ENCODE assay signal across 17 cellular contexts in genomic region chr3:193836511-193836910, GRCh38.
DNase-seq lines count a peak whose midpoint lies in the region; ATAC-seq, FAIRE-seq and TF ChIP-seq lines count a peak whose summit lies in the region.
"Had no signal": no experiment of that assay in that cellular context is flagged by ENCODE, and none has a peak within 500 bp of the region (broad histone marks: within the 10 kb centered on the region; RNA-seq: fewer than 3 reads in every experiment).

No MANE protein-coding gene starts in this region.

- no peak for TF ChIP-seq CTCF in H1 (IDR thresholded peaks at IDR 0.05; ENCODE audit: control extremely low read depth in 1 of 3, insufficient read depth in 1 of 3, low read depth in 1 of 3, low read length in 3 of 3)
- TF ChIP-seq CTCF in hepatocyte (IDR thresholded peaks at IDR 0.05; ENCODE audit: poor library complexity), result no peak
- no peak for TF ChIP-seq CTCF in stomach (IDR thresholded peaks at IDR 0.05)
- no peak for TF ChIP-seq CTCF in prostate gland (IDR thresholded peaks at IDR 0.05)

- POLR2A ChIA-PET in H1 (lab: Charles Lee; ENCODE audit: partially characterized antibody), result no interaction called here

- TF ChIP-seq EP300 in H1 (IDR thresholded peaks at IDR 0.05; ENCODE audit: borderline replicate concordance in 1 of 2, low read depth in 2 of 2, low read length in 2 of 2), result no peak
- no peak for TF ChIP-seq EP300 in stomach (IDR thresholded peaks at IDR 0.05)

- H3K36me3 ChIP-seq in H1 (ENCODE audit: control insufficient read depth in 2 of 4, insufficient read depth in 4 of 4, low read length in 3 of 4), result no peaks in the 10 kb centered on the region
- no peaks in the 10 kb centered on the region for H3K36me3 ChIP-seq in hepatocyte (replicated peaks; ENCODE audit: insufficient read depth, low read depth)
- H3K36me3 ChIP-seq in stomach, result no peaks in the 10 kb centered on the region
- H3K36me3 ChIP-seq in prostate gland, result no peaks in the 10 kb centered on the region
- H3K36me3 ChIP-seq: BLaER1 treated with 17β-estradiol and CSF1 and Interleukin-3, amounts not matched to agents 10 nM and 100 nM had no signal

- H2BK20ac ChIP-seq in H1 (ENCODE audit: low read length), result no peak overlapping the region

- no peak overlapping the region for H2BK12ac ChIP-seq in H1 (ENCODE audit: low read depth, low read length)

- no peak overlapping the region for H2BK15ac ChIP-seq in H1 (ENCODE audit: low read length)

- H3K56ac ChIP-seq in H1 (replicated peaks; ENCODE audit: insufficient read length, low read depth, low read length), result no peak overlapping the region

- H3K27me3 ChIP-seq in H1 (replicated peaks in 1 of 4; ENCODE audit: control insufficient read depth in 3 of 4, extremely low read depth in 1 of 4, insufficient read depth in 3 of 4, low read length in 3 of 4) (no peaks in the 10 kb centered on the region; a peak in 1 of 7 replicates), hepatocyte (no peaks in the 10 kb centered on the region), stomach (no peaks in the 10 kb centered on the region), prostate gland (replicated peaks; ENCODE audit: insufficient read depth) (no peaks in the 10 kb centered on the region)
- H3K27me3 ChIP-seq: BLaER1 treated with 17β-estradiol and CSF1 and Interleukin-3, amounts not matched to agents 10 nM and 100 nM had no signal

- WGBS in H1 (ENCODE audit: extremely low coverage in 1 of 2, insufficient coverage in 1 of 2, insufficient read length in 1 of 2, insufficient replicate concordance in 2 of 2, low coverage in 1 of 2, low lambda C conversion rate in 2 of 2, missing lambda C conversion rate in 1 of 2), 2 experiments, result 69% methylated on average over 1 of the region's 2 CpGs; no CpG with 5 or more reads in 1 of the 2 experiments
- WGBS in hepatocyte (ENCODE audit: low lambda C conversion rate, missing lambda C conversion rate), result 81% methylated on average over 2 of the region's 2 CpGs
- WGBS in stomach, 5 donors, result 40 to 79% (median 63%) methylated on average over 1 to 2 of the region's 2 CpGs
- 42% methylated on average over 2 of the region's 2 CpGs for WGBS in prostate gland

- H3K14ac ChIP-seq in H1 (ENCODE audit: insufficient read length), result no peak overlapping the region

- H2BK5ac ChIP-seq in H1 (ENCODE audit: low read depth, low read length), result no peak overlapping the region

- peak; percentile 15 for DNase-seq in GDM1 (lab: John Stamatoyannopoulos, UW)
- no peak for DNase-seq in H1 (ENCODE audit: low read depth in 1 of 2, low spot score in 2 of 2)
- DNase-seq in hepatocyte (ENCODE audit: low spot score), result no peak
- no peak for DNase-seq in stomach
- no peak for DNase-seq in prostate gland (ENCODE audit: low spot score)
- no peak for DNase-seq in NCI-H524 treated with DMSO at 0.1 percent for 48 hours (lab: John Stamatoyannopoulos, UW)
- no peak for DNase-seq in NCI-H748 (lab: John Stamatoyannopoulos, UW; ENCODE audit: unreplicated experiment)
- DNase-seq: ACHN; Calu3; CD4-positive, CD25-positive, alpha-beta regulatory T cell; DMS 273 treated with DMSO at 0.1 percent for 48 hours; DMS79; GM23248; H7 had no signal

- H3K27ac ChIP-seq in H1 (ENCODE audit: low read depth, low read length), result no peak overlapping the region
- H3K27ac ChIP-seq in hepatocyte, result no peak overlapping the region
- peak overlapping the region; percentile 3 to 69 (median 37) for H3K27ac ChIP-seq in stomach
- H3K27ac ChIP-seq in prostate gland, result no peak overlapping the region
- H3K27ac ChIP-seq: BLaER1 treated with 17β-estradiol and CSF1 and Interleukin-3, amounts not matched to agents 10 nM and 100 nM; GM23248 had no signal

- no peak overlapping the region for H3K4ac ChIP-seq in H1 (replicated peaks; ENCODE audit: insufficient read length, low read depth, low read length)

- CTCF ChIA-PET in H1 (lab: Charles Lee; ENCODE audit: partially characterized antibody), result interaction anchor here (0.6 to 1.9 kb wide), 6 partner anchors 56 to 479 kb away, joined by 3 to 5 read pairs (median 4); no protein-coding TSS in a partner anchor

- no peak overlapping the region for H4K91ac ChIP-seq in H1 (replicated peaks; ENCODE audit: insufficient read length, low read length)

- FAIRE-seq in H1 (lab: Jason Lieb, UNC), result no peak
- FAIRE-seq: GM12891 had no signal

- TF ChIP-seq RAD21 in H1 (IDR thresholded peaks at IDR 0.05 in 1 of 2, conservative IDR thresholded peaks at IDR 0.05 in 1 of 2; ENCODE audit: low read depth in 2 of 2, low read length in 2 of 2), result peak; percentile 26 to 44; a peak in 3 of 4 replicates

- no peak overlapping the region for H3K23ac ChIP-seq in H1 (ENCODE audit: insufficient read length)

- H4K8ac ChIP-seq in H1 (ENCODE audit: extremely low read depth, insufficient read depth, low read length), result no peak overlapping the region

- no peaks in the 10 kb centered on the region for H3K9me2 ChIP-seq in hepatocyte (replicated peaks; ENCODE audit: insufficient read depth)

- no peaks in the 10 kb centered on the region for H3K79me1 ChIP-seq in H1 (ENCODE audit: low read depth, low read length)

- no peaks in the 10 kb centered on the region for H3K9me3 ChIP-seq in H1 (ENCODE audit: insufficient read depth in 2 of 2, low read depth in 1 of 2, low read length in 1 of 2)
- H3K9me3 ChIP-seq in hepatocyte (ENCODE audit: low read depth), result no peaks in the 10 kb centered on the region
- H3K9me3 ChIP-seq in stomach, result no peaks in the 10 kb centered on the region
- H3K9me3 ChIP-seq in prostate gland, result no peaks in the 10 kb centered on the region
- H3K9me3 ChIP-seq: BLaER1 treated with 17β-estradiol and CSF1 and Interleukin-3, amounts not matched to agents 10 nM and 100 nM had no signal

- no peak overlapping the region for H3K18ac ChIP-seq in H1 (ENCODE audit: extremely low read depth, low read length)

- no peak overlapping the region for H2AK5ac ChIP-seq in H1 (ENCODE audit: low read depth, low read length)

- ATAC-seq in esophagus mucosa, result no peak

- H3K4me3 ChIP-seq in H1 (ENCODE audit: extremely low read depth in 1 of 4, insufficient read depth in 2 of 4, low read depth in 3 of 4, low read length in 4 of 4), result no peak overlapping the region
- no peak overlapping the region for H3K4me3 ChIP-seq in hepatocyte
- no peak overlapping the region for H3K4me3 ChIP-seq in stomach
- no peak overlapping the region for H3K4me3 ChIP-seq in prostate gland
- H3K4me3 ChIP-seq: BLaER1 treated with 17β-estradiol and CSF1 and Interleukin-3, amounts not matched to agents 10 nM and 100 nM; GM23248 had no signal

- H3K79me2 ChIP-seq in H1 (ENCODE audit: control insufficient read depth in 1 of 2, insufficient read depth in 2 of 2, low read length in 2 of 2), result no peaks in the 10 kb centered on the region
- H3K79me2 ChIP-seq in hepatocyte, result peaks cover 2% of the 10 kb centered on the region

- H2BK120ac ChIP-seq in H1 (replicated peaks; ENCODE audit: low read depth, low read length), result no peak overlapping the region

- no peaks in the 10 kb centered on the region for H3K23me2 ChIP-seq in H1 (ENCODE audit: low read depth, low read length)

- H3K9ac ChIP-seq in H1 (replicated peaks in 1 of 4; ENCODE audit: extremely low read depth in 1 of 4, low read depth in 3 of 4, low read length in 3 of 4), result no peak overlapping the region
- H3K9ac ChIP-seq: BLaER1 treated with 17β-estradiol and CSF1 and Interleukin-3, amounts not matched to agents 10 nM and 100 nM; GM23248 had no signal

- TF ChIP-seq POLR2A in H1 (IDR thresholded peaks at IDR 0.05; ENCODE audit: control extremely low read depth in 1 of 2, low read depth in 2 of 2, low read length in 2 of 2) (no peak), stomach (IDR thresholded peaks at IDR 0.05) (no peak), prostate gland (IDR thresholded peaks at IDR 0.05) (no peak)

- no peak overlapping the region for H2AFZ ChIP-seq in H1 (ENCODE audit: low read length)
- H2AFZ ChIP-seq in hepatocyte, result no peak overlapping the region
- H2AFZ ChIP-seq: GM23248 had no signal

- H4K20me1 ChIP-seq in H1 (replicated peaks in 1 of 2; ENCODE audit: control insufficient read depth in 1 of 2, insufficient read depth in 2 of 2, low read length in 2 of 2), result no peaks in the 10 kb centered on the region
- no peaks in the 10 kb centered on the region for H4K20me1 ChIP-seq in hepatocyte (ENCODE audit: insufficient read depth, poor library complexity, severe bottlenecking)
- H4K20me1 ChIP-seq: BLaER1 treated with 17β-estradiol and CSF1 and Interleukin-3, amounts not matched to agents 10 nM and 100 nM had no signal

- H4K5ac ChIP-seq in H1 (ENCODE audit: insufficient read length, low read depth, low read length), result no peak overlapping the region

- H3K4me1 ChIP-seq in H1 (replicated peaks in 1 of 4; ENCODE audit: control insufficient read depth in 3 of 4, insufficient read depth in 4 of 4, low read length in 3 of 4), result no peaks in the 10 kb centered on the region
- peaks cover 11% of the 10 kb centered on the region for H3K4me1 ChIP-seq in hepatocyte (ENCODE audit: insufficient read depth)
- H3K4me1 ChIP-seq in stomach, result peaks cover 4 to 23% (median 12%) of the 10 kb centered on the region in 4 donors
- H3K4me1 ChIP-seq in prostate gland (replicated peaks), result no peaks in the 10 kb centered on the region

- H3K4me2 ChIP-seq in H1 (ENCODE audit: insufficient read depth in 1 of 2, low read depth in 2 of 2, low read length in 2 of 2), result no peak overlapping the region
- peak overlapping the region; percentile 13 for H3K4me2 ChIP-seq in hepatocyte
- H3K4me2 ChIP-seq: BLaER1 treated with 17β-estradiol and CSF1 and Interleukin-3, amounts not matched to agents 10 nM and 100 nM had no signal

- intact Hi-C loops in stomach (cut with DNase I; ENCODE audit: low total_unique reads), result no loop called here
- intact Hi-C loops in prostate gland (cut with DNase I), result no loop called here

TF ChIP-seq in H1, 55 proteins besides CTCF, POLR2A, EP300 and RAD21 (continues in another document):
- TF ChIP-seq PHF8 (conservative IDR thresholded peaks at IDR 0.05; ENCODE audit: low read depth, low read length) (no peak), GTF2F1 (IDR thresholded peaks at IDR 0.05; ENCODE audit: borderline replicate concordance, low read depth, low read length) (no peak), HDAC2 (IDR thresholded peaks at IDR 0.05; ENCODE audit: borderline replicate concordance in 1 of 2, low read depth in 2 of 2, low read length in 2 of 2) (no peak), TAF7 (optimal IDR thresholded peaks at IDR 0.05; ENCODE audit: borderline replicate concordance, low read depth, low read length) (no peak), CBX5 (IDR thresholded peaks at IDR 0.05; ENCODE audit: low read depth, low read length) (no peak)
- TF ChIP-seq, protein P1, sequence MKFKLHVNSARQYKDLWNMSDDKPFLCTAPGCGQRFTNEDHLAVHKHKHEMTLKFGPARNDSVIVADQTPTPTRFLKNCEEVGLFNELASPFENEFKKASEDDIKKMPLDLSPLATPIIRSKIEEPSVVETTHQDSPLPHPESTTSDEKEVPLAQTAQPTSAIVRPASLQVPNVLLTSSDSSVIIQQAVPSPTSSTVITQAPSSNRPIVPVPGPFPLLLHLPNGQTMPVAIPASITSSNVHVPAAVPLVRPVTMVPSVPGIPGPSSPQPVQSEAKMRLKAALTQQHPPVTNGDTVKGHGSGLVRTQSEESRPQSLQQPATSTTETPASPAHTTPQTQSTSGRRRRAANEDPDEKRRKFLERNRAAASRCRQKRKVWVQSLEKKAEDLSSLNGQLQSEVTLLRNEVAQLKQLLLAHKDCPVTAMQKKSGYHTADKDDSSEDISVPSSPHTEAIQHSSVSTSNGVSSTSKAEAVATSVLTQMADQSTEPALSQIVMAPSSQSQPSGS (IDR thresholded peaks at IDR 0.05; ENCODE audit: low read length), result no peak

Comparison
In these comparisons a context has a peak if more than half of its experiments do, and no peak if none do; other contexts are left out.
1. H3K27ac ChIP-seq: peak in stomach (5 of 5); none in H1 (single experiment), hepatocyte (single experiment) and prostate gland (0 of 2).